In genomic region chr1:234583755-234584430, GRCh38 we compare ENCODE assay signal across 14 cellular contexts. TPM values are rescaled to one million over a fixed set of nuclear protein-coding genes. Genes with fewer than 3 reads are reported as not detected.
DNase-seq lines count a peak whose midpoint lies in the region; ATAC-seq and TF ChIP-seq lines count a peak whose summit lies in the region.
"Had no signal": no experiment of that assay in that cellular context is flagged by ENCODE, and none has a peak within 500 bp of the region (broad histone marks: within the 10 kb centered on the region; RNA-seq: fewer than 3 reads in every experiment).

No MANE protein-coding gene starts in this region.

- CTCF ChIA-PET in activated CD8-positive, alpha-beta memory T cell treated with anti-CD3 and anti-CD28 coated beads, Interleukin-2, amount 10 ng/mL, durations not matched to agents 7 days and 5 days (lab: Charles Lee) = interaction anchor here (0.5 to 2.3 kb wide), 7 partner anchors 14 to 500 kb away, joined by 3 to 5 read pairs (median 5); no protein-coding TSS in a partner anchor

- DNase-seq in activated CD8-positive, alpha-beta memory T cell treated with anti-CD3 and anti-CD28 coated beads, Interleukin-2, amount 10 ng/mL, durations not matched to agents 7 days and 5 days = peak; percentile 59
- no peak for DNase-seq in activated CD8-positive, alpha-beta memory T cell treated with anti-CD3 and anti-CD28 coated beads, Interleukin-2, amount 50 U/mL, for 4 hours
- DNase-seq in Right ventricle myocardium superior (no peak), omental fat pad (ENCODE audit: low spot score) (no peak), uterus (peak; percentile 66 to 71), NCI-H82 (lab: John Stamatoyannopoulos, UW) (no peak), DMS153 (lab: John Stamatoyannopoulos, UW) (no peak)
- DNase-seq: ACHN; activated CD4-positive, CD25-positive, alpha-beta regulatory T cell treated with anti-CD3 and anti-CD28 coated beads, Interleukin-2, amount 50 U/mL, for 72 hours; activated effector memory CD4-positive, alpha-beta T cell treated with Interleukin-2 at 50 U/mL for 16 hours; central memory CD4-positive, alpha-beta T cell; NCI-H187 treated with DMSO at 0.1 percent for 48 hours had no signal

- no peak for TF ChIP-seq POLR2A in uterus (IDR thresholded peaks at IDR 0.05)

- no peak overlapping the region for H3K4me3 ChIP-seq in uterus

- H3K4me1 ChIP-seq in uterus = peaks cover 0 to 6% of the 10 kb centered on the region in 2 donors

- intact Hi-C loops in Right ventricle myocardium superior (cut with DNase I) = no loop called here
- intact Hi-C loops in uterus (cut with DNase I; ENCODE audit: low total_unique reads) = no loop called here

- H3K4me3 Mint-ChIP-seq in activated CD8-positive, alpha-beta memory T cell treated with anti-CD3 and anti-CD28 coated beads, Interleukin-2, amount 10 ng/mL, durations not matched to agents 7 days and 5 days = no peak overlapping the region

- peaks cover 14% of the 10 kb centered on the region for H3K27me3 Mint-ChIP-seq in activated CD8-positive, alpha-beta memory T cell treated with anti-CD3 and anti-CD28 coated beads, Interleukin-2, amount 10 ng/mL, durations not matched to agents 7 days and 5 days

- no peaks in the 10 kb centered on the region for H3K36me3 Mint-ChIP-seq in activated CD8-positive, alpha-beta memory T cell treated with anti-CD3 and anti-CD28 coated beads, Interleukin-2, amount 10 ng/mL, durations not matched to agents 7 days and 5 days

- H3K9me3 Mint-ChIP-seq in activated CD8-positive, alpha-beta memory T cell treated with anti-CD3 and anti-CD28 coated beads, Interleukin-2, amount 10 ng/mL, durations not matched to agents 7 days and 5 days (ENCODE audit: low read depth) = peaks cover 2% of the 10 kb centered on the region

- H3K27ac ChIP-seq in uterus = peak overlapping the region; percentile 79 to 80
- H3K27ac ChIP-seq: KMS-11 had no signal

- peak; percentile 57 for ATAC-seq in activated CD8-positive, alpha-beta memory T cell treated with anti-CD3 and anti-CD28 coated beads, Interleukin-2, amount 10 ng/mL, durations not matched to agents 7 days and 5 days
- ATAC-seq in Right ventricle myocardium superior (ENCODE audit: poor library complexity) (peak; percentile 44), omental fat pad (ENCODE audit: low FRiP score) (peak; percentile 63), GM19455 (IDR thresholded peaks at IDR 0.05; ENCODE audit: unreplicated experiment) (no peak)

- no peaks in the 10 kb centered on the region for H3K9me3 ChIP-seq in uterus

- H3K27ac Mint-ChIP-seq in activated CD8-positive, alpha-beta memory T cell treated with anti-CD3 and anti-CD28 coated beads, Interleukin-2, amount 10 ng/mL, durations not matched to agents 7 days and 5 days = peak overlapping the region; percentile 61

- no peaks in the 10 kb centered on the region for H3K36me3 ChIP-seq in uterus

- TF ChIP-seq CTCF in omental fat pad (IDR thresholded peaks at IDR 0.05) (no peak), uterus (IDR thresholded peaks at IDR 0.05) (no peak)

- H3K27me3 ChIP-seq in uterus = no peaks in the 10 kb centered on the region

- peaks cover 14% of the 10 kb centered on the region for H3K4me1 Mint-ChIP-seq in activated CD8-positive, alpha-beta memory T cell treated with anti-CD3 and anti-CD28 coated beads, Interleukin-2, amount 10 ng/mL, durations not matched to agents 7 days and 5 days

RNA-seq across cellular contexts. Expression of gene IRF2BP2, which starts 26.1 kb away (rescaled TPM):
- total RNA-seq in activated CD8-positive, alpha-beta memory T cell treated with anti-CD3 and anti-CD28 coated beads, Interleukin-2, amount 10 ng/mL, durations not matched to agents 7 days and 5 days = 100 to 1,000 TPM in 1 of 2 experiments, 10 to 100 TPM in 1; 81.1 to 103 TPM
- total RNA-seq in Right ventricle myocardium superior = 119 TPM
- 10 to 100 TPM; 39.4 to 67.1 (median 40.0) TPM for total RNA-seq in omental fat pad
- total RNA-seq in uterus = 100 to 1,000 TPM in 3 of 4 donors, 10 to 100 TPM in 1; 56.8 to 182 (median 124) TPM

Comparison
In these comparisons a context has a peak if more than half of its experiments do, and no peak if none do; other contexts are left out.
1. DNase-seq: peak in activated CD8-positive, alpha-beta memory T cell treated with anti-CD3 and anti-CD28 coated beads, Interleukin-2, amount 10 ng/mL, durations not matched to agents 7 days and 5 days (single experiment) and uterus (2 of 2); none in activated CD8-positive, alpha-beta memory T cell treated with anti-CD3 and anti-CD28 coated beads, Interleukin-2, amount 50 U/mL, for 4 hours (single experiment), Right ventricle myocardium superior (single experiment), omental fat pad (single experiment), NCI-H82 (single experiment) and DMS153 (single experiment).